ENCODE assay signal across 35 cellular contexts in the genomic region with DNA sequence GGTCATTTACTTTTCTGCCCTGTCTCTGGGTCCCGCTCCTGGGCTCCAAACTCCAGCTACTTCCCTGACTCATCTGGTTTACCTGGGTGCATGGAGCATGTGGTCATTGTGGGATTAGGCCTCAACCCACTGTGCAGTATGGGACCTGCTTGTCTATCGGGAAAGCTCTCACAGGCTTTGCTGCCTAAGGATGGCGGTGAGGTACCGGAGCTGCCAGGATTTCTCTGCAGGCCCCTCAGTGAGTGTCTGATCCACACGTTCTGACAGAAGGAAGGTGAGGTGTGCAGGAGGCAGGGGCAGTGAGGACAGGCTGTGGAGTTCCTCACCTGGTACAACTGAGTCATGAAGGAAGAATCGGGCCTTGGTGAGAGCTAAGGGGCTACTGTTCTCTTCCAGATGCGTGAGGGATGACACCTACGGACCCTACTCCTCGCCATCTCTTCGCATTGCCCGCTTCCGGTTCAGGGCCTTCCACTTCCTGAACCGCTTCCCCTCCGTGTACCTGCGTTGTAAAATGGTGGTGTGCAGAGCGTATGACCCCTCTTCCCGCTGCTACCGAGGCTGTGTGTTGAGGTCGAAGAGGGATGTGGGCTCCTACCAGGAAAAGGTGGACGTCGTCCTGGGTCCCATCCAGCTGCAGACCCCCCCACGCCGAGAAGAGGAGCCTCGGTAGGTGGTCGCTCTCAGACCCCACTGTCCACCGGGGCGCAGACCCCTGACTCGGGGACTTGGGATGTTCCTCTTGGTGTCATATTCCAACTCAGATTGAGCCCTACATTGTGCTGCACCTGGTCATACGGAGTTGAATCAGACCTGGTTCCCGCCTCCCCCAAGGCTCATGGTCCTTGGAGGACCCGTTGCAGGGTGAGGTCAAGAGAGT. TPM values are rescaled to one million over a fixed set of nuclear protein-coding genes. Genes with fewer than 3 reads are reported as not detected.
"Had no signal": no experiment of that assay in that cellular context is flagged by ENCODE, and none has a peak within 500 bp of the region (broad histone marks: within the 10 kb centered on the region; RNA-seq: fewer than 3 reads in every experiment).

No MANE protein-coding gene starts in this region.

- H3K4me3 ChIP-seq: MG63, SJCRH30, SK-N-MC had no signal

- DNase-seq: activated CD4-positive, alpha-beta memory T cell treated with anti-CD3 and anti-CD28 coated beads, Interleukin-2, amount 10 ng/mL, durations not matched to agents 7 days and 5 days; activated CD4-positive, alpha-beta T cell treated with anti-CD3 and anti-CD28 coated beads for 1 hour; activated CD4-positive, alpha-beta T cell treated with anti-CD3 and anti-CD28 coated beads for 48 hours; activated CD4-positive, CD25-positive, alpha-beta regulatory T cell; activated CD8-positive, alpha-beta memory T cell treated with anti-CD3 and anti-CD28 coated beads for 24 hours; activated CD8-positive, alpha-beta memory T cell treated with anti-CD3 and anti-CD28 coated beads, Interleukin-2, amount 10 ng/mL, durations not matched to agents 7 days and 5 days; activated CD8-positive, alpha-beta memory T cell treated with anti-CD3 and anti-CD28 coated beads, Interleukin-2, amount 50 U/mL, for 48 hours; activated naive CD4-positive, alpha-beta T cell treated with anti-CD3 and anti-CD28 coated beads, Interleukin-2, amount 10 ng/mL, durations not matched to agents 7 days and 5 days; activated naive CD8-positive, alpha-beta T cell treated with anti-CD3 and anti-CD28 coated beads, Interleukin-2, amount 50 U/mL, for 24 hours; activated T-cell treated with anti-CD3 and anti-CD28 coated beads, Interleukin-2, amount 50 U/mL, for 48 hours; anterior cingulate cortex; caudate nucleus; Kasumi-1; KBM-7; MG63; NCI-H1048; NCI-H1436 treated with DMSO at 0.1 percent for 48 hours; NCI-H1694 treated with DMSO at 0.1 percent for 48 hours; NCI-H2029; NCI-H510A; NCI-H526; NCI-H748 treated with DMSO at 0.1 percent for 48 hours; NK-92 treated with Interleukin-12 subunit alpha and Interleukin-12 subunit beta, amount 100 ng/mL, for 24 hours; PC-3; SHP77; SJCRH30; T1000; WERI-Rb-1 had no signal

- H3K4me1 ChIP-seq: SJCRH30 had no signal

- H3K4me1 Mint-ChIP-seq: activated CD4-positive, alpha-beta memory T cell treated with anti-CD3 and anti-CD28 coated beads, Interleukin-2, amount 10 ng/mL, durations not matched to agents 7 days and 5 days; activated CD8-positive, alpha-beta memory T cell treated with anti-CD3 and anti-CD28 coated beads, Interleukin-2, amount 10 ng/mL, durations not matched to agents 7 days and 5 days; activated naive CD4-positive, alpha-beta T cell treated with anti-CD3 and anti-CD28 coated beads, Interleukin-2, amount 10 ng/mL, durations not matched to agents 7 days and 5 days; activated naive CD8-positive, alpha-beta T cell treated with anti-CD3 and anti-CD28 coated beads, Interleukin-2, amount 50 U/mL, for 24 hours; activated T-helper 17 cell treated with anti-CD3 and anti-CD28 coated beads, Interleukin-2, amount 50 U/mL, for 72 hours; brain had no signal

- H3K9me3 Mint-ChIP-seq: activated CD4-positive, alpha-beta memory T cell treated with anti-CD3 and anti-CD28 coated beads, Interleukin-2, amount 10 ng/mL, durations not matched to agents 7 days and 5 days; activated naive CD4-positive, alpha-beta T cell treated with anti-CD3 and anti-CD28 coated beads, Interleukin-2, amount 10 ng/mL, durations not matched to agents 7 days and 5 days; activated naive CD8-positive, alpha-beta T cell treated with anti-CD3 and anti-CD28 coated beads, Interleukin-2, amount 50 U/mL, for 24 hours; activated T-helper 17 cell treated with anti-CD3 and anti-CD28 coated beads, Interleukin-2, amount 50 U/mL, for 72 hours; brain had no signal

- H3K27me3 ChIP-seq: MG63, SJCRH30 had no signal

- H3K36me3 Mint-ChIP-seq: activated CD8-positive, alpha-beta memory T cell treated with anti-CD3 and anti-CD28 coated beads, Interleukin-2, amount 10 ng/mL, durations not matched to agents 7 days and 5 days; activated naive CD4-positive, alpha-beta T cell treated with anti-CD3 and anti-CD28 coated beads, Interleukin-2, amount 10 ng/mL, durations not matched to agents 7 days and 5 days; activated naive CD8-positive, alpha-beta T cell; brain had no signal

- H3K36me3 ChIP-seq: MG63, SJCRH30, WERI-Rb-1 had no signal

- H3K27me3 Mint-ChIP-seq: activated naive CD4-positive, alpha-beta T cell treated with anti-CD3 and anti-CD28 coated beads, Interleukin-2, amount 10 ng/mL, durations not matched to agents 7 days and 5 days; activated naive CD8-positive, alpha-beta T cell had no signal

- H3K4me3 Mint-ChIP-seq: activated CD4-positive, alpha-beta memory T cell treated with anti-CD3 and anti-CD28 coated beads, Interleukin-2, amount 10 ng/mL, durations not matched to agents 7 days and 5 days; activated CD8-positive, alpha-beta memory T cell treated with anti-CD3 and anti-CD28 coated beads, Interleukin-2, amount 10 ng/mL, durations not matched to agents 7 days and 5 days; activated naive CD4-positive, alpha-beta T cell treated with anti-CD3 and anti-CD28 coated beads, Interleukin-2, amount 10 ng/mL, durations not matched to agents 7 days and 5 days; activated naive CD8-positive, alpha-beta T cell; activated naive CD8-positive, alpha-beta T cell treated with anti-CD3 and anti-CD28 coated beads, Interleukin-2, amount 50 U/mL, for 24 hours; activated T-helper 17 cell treated with anti-CD3 and anti-CD28 coated beads, Interleukin-2, amount 50 U/mL, for 72 hours; brain had no signal

- H3K27ac ChIP-seq: SJCRH30, SK-N-MC, WERI-Rb-1 had no signal

- H3K9me3 ChIP-seq: MG63, SJCRH30 had no signal

- H3K27ac Mint-ChIP-seq: activated CD4-positive, alpha-beta memory T cell treated with anti-CD3 and anti-CD28 coated beads, Interleukin-2, amount 10 ng/mL, durations not matched to agents 7 days and 5 days; activated CD8-positive, alpha-beta memory T cell treated with anti-CD3 and anti-CD28 coated beads, Interleukin-2, amount 10 ng/mL, durations not matched to agents 7 days and 5 days; activated naive CD4-positive, alpha-beta T cell treated with anti-CD3 and anti-CD28 coated beads, Interleukin-2, amount 10 ng/mL, durations not matched to agents 7 days and 5 days; activated naive CD8-positive, alpha-beta T cell; activated naive CD8-positive, alpha-beta T cell treated with anti-CD3 and anti-CD28 coated beads, Interleukin-2, amount 50 U/mL, for 24 hours; activated T-helper 17 cell treated with anti-CD3 and anti-CD28 coated beads, Interleukin-2, amount 50 U/mL, for 72 hours; brain had no signal

RNA-seq across cellular contexts. Expression of a gene that starts 56.7 kb away (rescaled TPM):
- total RNA-seq: activated CD4-positive, alpha-beta memory T cell treated with anti-CD3 and anti-CD28 coated beads, Interleukin-2, amount 10 ng/mL, durations not matched to agents 7 days and 5 days; activated CD8-positive, alpha-beta memory T cell treated with anti-CD3 and anti-CD28 coated beads, Interleukin-2, amount 10 ng/mL, durations not matched to agents 7 days and 5 days; activated T-helper 17 cell treated with anti-CD3 and anti-CD28 coated beads, Interleukin-2, amount 50 U/mL, for 72 hours; bronchial epithelial cell; PC-3; SJCRH30; T-helper 1 cell treated with Interleukin-12 subunit alpha and Interleukin-12 subunit beta and Interleukin-4 antibody, amounts not matched to agents 30 ng/mL and 1 ng/mL, for 36 hours; T-helper 2 cell treated with Interferon-gamma antibody and Interleukin-4, amounts not matched to agents 100 ng/mL and 5 ng/mL, for 36 hours had no signal
